Comparison of ENCODE assay signal across 8 cellular contexts in the genomic region with DNA sequence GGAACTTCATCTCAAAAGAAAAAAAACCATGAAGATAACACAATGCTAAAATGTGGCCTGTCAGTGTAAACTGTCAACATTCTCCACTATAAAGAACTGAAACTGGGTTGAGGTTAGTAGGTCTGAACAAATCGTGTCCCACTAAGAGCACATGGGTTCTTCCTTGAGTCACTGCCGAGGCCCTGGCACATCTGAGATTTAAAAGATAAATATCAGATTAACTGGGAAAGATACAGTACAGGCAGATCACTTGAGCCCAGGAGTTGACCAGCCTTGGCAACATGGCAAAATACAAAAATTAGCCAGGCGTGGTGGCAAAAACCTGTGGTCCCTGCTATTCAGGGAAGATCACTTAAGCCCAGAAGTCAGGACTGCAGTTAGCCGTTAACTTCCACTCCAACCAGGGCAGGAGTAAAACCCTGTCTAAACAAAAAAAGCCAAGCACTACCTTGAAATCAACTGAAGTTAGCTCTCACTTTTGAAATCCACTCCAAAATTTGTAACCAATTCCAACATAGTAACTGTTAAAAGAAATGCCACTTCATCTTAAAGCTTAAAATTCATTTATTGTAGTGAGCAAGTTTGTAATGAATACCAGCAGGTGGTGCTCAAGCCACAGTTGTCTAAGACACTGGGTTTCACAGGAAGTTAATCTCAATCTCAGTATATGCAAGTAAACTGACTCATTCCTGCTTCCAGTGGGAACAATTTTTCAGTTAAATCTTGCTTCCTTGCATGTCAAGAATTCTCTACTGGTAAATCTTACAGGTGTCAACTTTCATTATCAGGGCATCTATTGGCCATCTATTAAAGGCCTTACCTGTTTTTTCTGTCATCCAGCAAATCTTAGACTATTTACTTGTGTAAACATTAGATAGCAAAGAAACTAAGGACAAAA. TPM values are rescaled to one million over a fixed set of nuclear protein-coding genes. Genes with fewer than 3 reads are reported as not detected.
DNase-seq lines count a peak whose midpoint lies in the region; ATAC-seq, FAIRE-seq and TF ChIP-seq lines count a peak whose summit lies in the region.

No MANE protein-coding gene starts in this region.

- peaks cover 40% of the 10 kb centered on the region for H3K79me2 ChIP-seq in K562 (ENCODE audit: control insufficient read depth, insufficient read depth, low read length)

- DNase-seq in NCI-H1417 (lab: John Stamatoyannopoulos, UW): peak; percentile 17 to 67 (median 36)
- no peak for DNase-seq in NCI-H1417 treated with DMSO at 0.1 percent for 48 hours (lab: John Stamatoyannopoulos, UW)
- DNase-seq in SK-MEL-5 (ENCODE audit: low read depth, low spot score): peak; percentile 72
- DNase-seq in K562 (ENCODE audit: extremely low read depth in 1 of 4, low spot score in 3 of 4): peak; percentile 23 to 79 (median 32)
- peak; percentile 64 to 74 (median 72) for DNase-seq in immature natural killer cell
- peak; percentile 24 for DNase-seq in stimulated activated CD4-positive, alpha-beta T cell treated with anti-CD3 and anti-CD28 coated beads, Interleukin-12 subunit alpha, Interleukin-12 subunit beta, amount 100 ng/mL, for 4 hours

- FAIRE-seq in K562 (lab: Jason Lieb, UNC): peak; percentile 65

- no peak; the same call in 1 of the 2 replicates for TF ChIP-seq EP300 in K562 (IDR thresholded peaks at IDR 0.05; ENCODE audit: low read length)

- no peaks in the 10 kb centered on the region for H3K9me1 ChIP-seq in K562 (ENCODE audit: control insufficient read depth, insufficient read depth, low read length)

- intact Hi-C loops in K562 (cut with micrococcal nuclease): loop anchor here (1.0 to 2.0 kb wide), 2 partner anchors 95 to 139 kb away; no protein-coding TSS in a partner anchor

- H3K27me3 ChIP-seq in HUES6 (ENCODE audit: control insufficient read depth, insufficient read depth, low read length) (no peaks in the 10 kb centered on the region), K562 (ENCODE audit: control insufficient read depth in 2 of 2, insufficient read depth in 2 of 2, low read length in 2 of 2) (no peaks in the 10 kb centered on the region)

- peak; percentile 79 to 86 for TF ChIP-seq RAD21 in K562 (CRISPR knock-in tag; conservative IDR thresholded peaks at IDR 0.05 in 1 of 2, IDR thresholded peaks at IDR 0.05 in 1 of 2)

- H3K9me3 Mint-ChIP-seq in immature natural killer cell: no peaks in the 10 kb centered on the region

- no TSS peak for BruUV-seq in K562 (replicated peaks; lab: Mats Ljungman, UMichigan)

- no peak overlapping the region for H2AFZ ChIP-seq in K562 (ENCODE audit: low read depth, low read length)

- H3K4me1 Mint-ChIP-seq in immature natural killer cell: peaks cover 52 to 63% of the 10 kb centered on the region in 2 donors

- H3K27me3 Mint-ChIP-seq in immature natural killer cell (ENCODE audit: low read depth in 3 of 3): peaks cover 10 to 41% (median 27%) of the 10 kb centered on the region in 3 donors

- CTCF ChIA-PET in K562 (lab: Yijun Ruan, JAX; ENCODE audit: low intra/inter-chr PET ratio): interaction anchor here (0.6 to 3.1 kb wide), 8 partner anchors 64 to 1689 kb away, joined by 3 to 36 read pairs (median 4); a partner anchor contains a TSS

- 0 out of 2 replicates have a peak overlapping the region, but pooled peaks have one; percentile 3 for H3K4me2 ChIP-seq in K562 (ENCODE audit: insufficient read depth, low read length)

- H3K4me3 Mint-ChIP-seq in immature natural killer cell: peak overlapping the region in 4 of 5 donors; percentile 5 to 53 (median 24)

- H3K9ac ChIP-seq in HUES6 (ENCODE audit: low read length): no peak overlapping the region
- peak overlapping the region in 1 of 2 experiments; percentile 13; a peak in 1 of 4 replicates for H3K9ac ChIP-seq in K562 (ENCODE audit: insufficient read depth in 1 of 2, low read depth in 2 of 2, low read length in 2 of 2)

- H3K4me1 ChIP-seq in HUES6 (ENCODE audit: control insufficient read depth, insufficient read depth, low read length): no peaks in the 10 kb centered on the region
- peaks cover 0 to 8% of the 10 kb centered on the region in 2 experiments; a peak in 3 of 5 replicates for H3K4me1 ChIP-seq in K562 (replicated peaks in 1 of 2; ENCODE audit: control insufficient read depth in 2 of 2, insufficient read depth in 2 of 2, low read length in 2 of 2)

- peak; percentile 75; the same call in 1 of the 2 replicates for TF ChIP-seq POLR2A in K562 (conservative IDR thresholded peaks at IDR 0.05)

- H3K36me3 Mint-ChIP-seq in immature natural killer cell: peaks cover 11 to 50% (median 22%) of the 10 kb centered on the region in 3 donors

- H3K9me3 ChIP-seq in HUES6 (ENCODE audit: control insufficient read depth, insufficient read depth, low read depth, low read length) (no peaks in the 10 kb centered on the region), K562 (replicated peaks; ENCODE audit: control insufficient read depth, insufficient read depth, low read depth, low read length) (no peaks in the 10 kb centered on the region)

- peaks cover 38% of the 10 kb centered on the region for H4K20me1 ChIP-seq in K562 (replicated peaks; ENCODE audit: control insufficient read depth, insufficient read depth, low read length)

- H3K36me3 ChIP-seq in HUES6 (ENCODE audit: control insufficient read depth, insufficient read depth, low read length): peaks cover 55% of the 10 kb centered on the region
- H3K36me3 ChIP-seq in K562 (ENCODE audit: control insufficient read depth, insufficient read depth, low read length): peaks cover 53% of the 10 kb centered on the region

- 19% methylated on average over 4 of the region's 4 CpGs for whole genome bisulfite sequencing in K562 (ENCODE audit: insufficient coverage, low coverage, missing lambda C conversion rate)

- in situ Hi-C loops in SK-MEL-5 (cut with HindIII; ENCODE audit: low pct_unique_long_range_greater_than_20kb, low sequenced_read_pairs) (no loop called here), K562 (cut with MboI) (no loop called here)

- H3K27ac Mint-ChIP-seq in immature natural killer cell: peak overlapping the region; percentile 65 to 89 (median 88)

- TF ChIP-seq CTCF in K562 (IDR thresholded peaks at IDR 0.05 in 2 of 3, conservative IDR thresholded peaks at IDR 0.05 in 1 of 3; ENCODE audit: insufficient read depth in 2 of 3, low read depth in 1 of 3, low read length in 3 of 3): peak; percentile 58 to 79 (median 69); a peak in 5 of 6 replicates

- 0 out of 2 replicates have a peak overlapping the region, but pooled peaks have one; percentile 11 for H3K27ac ChIP-seq in HUES6 (ENCODE audit: low read depth, low read length)
- H3K27ac ChIP-seq in K562 (ENCODE audit: extremely low read depth, low read depth, low read length): peak overlapping the region; percentile 72

- H3K4me3 ChIP-seq in HUES6 (ENCODE audit: low read depth, low read length): no peak overlapping the region
- no peak overlapping the region for H3K4me3 ChIP-seq in K562

- ATAC-seq in GM21515 (IDR thresholded peaks at IDR 0.05; ENCODE audit: unreplicated experiment) (peak; percentile 47), K562 (peak; percentile 49)

- POLR2A ChIA-PET in K562 (lab: Yijun Ruan, JAX): interaction anchor here (0.6 to 5.4 kb wide), 25 partner anchors 11 to 176 kb away, joined by 3 to 72 read pairs (median 4); a partner anchor contains a TSS

RNA-seq across cellular contexts. Expression of a gene that starts 5.4 kb away (rescaled TPM):
- total RNA-seq in SK-MEL-5 (2014; rRNA removed; shearing (Covaris generic)): 12,462 and 13,460 TPM in 2 replicates
- polyA plus RNA-seq in SK-MEL-5 (2015; cell fraction: cytosol; rRNA removed): 6,382 and 7,113 TPM in 2 replicates
- polyA plus RNA-seq in SK-MEL-5 (2015; cell fraction: nucleus; rRNA removed): 2,226 and 2,666 TPM in 2 replicates
- 1,932 and 2,326 TPM in 2 replicates for total RNA-seq in K562 (2011; cell fraction: chromatin; rRNA removed; ENCODE audit: low replicate concordance)
- 1,765 and 1,966 TPM in 2 replicates for total RNA-seq in K562 (2011; cell fraction: nucleolus; rRNA removed)
- total RNA-seq in K562 (2011; cell fraction: nucleoplasm; rRNA removed): 2,955 and 4,950 TPM in 2 replicates
- total RNA-seq in K562 (2014; rRNA removed) (8,400 and 9,577 TPM in 2 replicates), K562 (2014; rRNA removed; fragmentation: Illumina TruSeq; extraction: Trizol) (12,995 and 14,391 TPM in 2 replicates), K562 (2015; rRNA removed; fragmentation: Illumina TruSeq; extraction: Trizol) (12,931 and 13,052 TPM in 2 replicates), K562 (2021) (11,082 and 11,449 TPM in 2 replicates)
- polyA plus RNA-seq in K562 (2011; rRNA removed) (17,323 and 19,925 TPM in 2 replicates), K562 (2014; fragmentation: Illumina TruSeq; extraction: Trizol) (11,237 and 11,368 TPM in 2 replicates), K562 (2014; fragmentation: Nextera tagmentation; extraction: Ambion mirVana) (1,000 to 10,000 TPM; 6,453 to 7,909 TPM), K562 (2014; rRNA removed) (9,792 and 9,810 TPM in 2 replicates), immature natural killer cell (over 10,000 TPM in 1 of 3 donors, 1,000 to 10,000 TPM in 2; 4,920 to 10,209 (median 5,498) TPM)
- 8,489 and 17,996 TPM in 2 replicates for polyA plus RNA-seq in K562 (2011; cell fraction: cytosol; rRNA removed)
- polyA plus RNA-seq in K562 (2011; cell fraction: nucleus; rRNA removed): 2,973 and 6,796 TPM in 2 replicates
- 12,775 and 16,724 TPM in 2 replicates for polyA plus RNA-seq in K562 (2012)
- polyA minus RNA-seq in K562 (2011; rRNA and poly(A)+ RNA removed): 13,120 and 13,707 TPM in 2 replicates
- polyA minus RNA-seq in K562 (2011; cell fraction: cytosol; rRNA and poly(A)+ RNA removed): 5,589 and 5,926 TPM in 2 replicates
- polyA minus RNA-seq in K562 (2011; cell fraction: nucleus; rRNA and poly(A)+ RNA removed): 792 and 2,209 TPM in 2 replicates

RNA-seq across cellular contexts. Expression of a gene that starts 53.9 kb away (rescaled TPM):
- total RNA-seq in SK-MEL-5 (2014; rRNA removed; shearing (Covaris generic)): 22.6 and 26.3 TPM in 2 replicates
- 14.0 and 15.6 TPM in 2 replicates for polyA plus RNA-seq in SK-MEL-5 (2015; cell fraction: cytosol; rRNA removed)
- 42.1 and 53.4 TPM in 2 replicates for polyA plus RNA-seq in SK-MEL-5 (2015; cell fraction: nucleus; rRNA removed)
- total RNA-seq in K562 (2011; cell fraction: chromatin; rRNA removed; ENCODE audit: low replicate concordance): 88.8 and 98.3 TPM in 2 replicates
- 52.0 and 54.5 TPM in 2 replicates for total RNA-seq in K562 (2011; cell fraction: nucleolus; rRNA removed)
- 62.1 and 66.7 TPM in 2 replicates for total RNA-seq in K562 (2011; cell fraction: nucleoplasm; rRNA removed)
- total RNA-seq in K562 (2014; rRNA removed) (49.5 and 49.8 TPM in 2 replicates), K562 (2014; rRNA removed; fragmentation: Illumina TruSeq; extraction: Trizol) (62.3 and 67.2 TPM in 2 replicates), K562 (2015; rRNA removed; fragmentation: Illumina TruSeq; extraction: Trizol) (55.2 and 60.1 TPM in 2 replicates), K562 (2021) (42.3 and 53.7 TPM in 2 replicates)
- polyA plus RNA-seq in K562 (2011; rRNA removed) (50.0 and 50.6 TPM in 2 replicates), K562 (2014; fragmentation: Illumina TruSeq; extraction: Trizol) (48.6 and 49.3 TPM in 2 replicates), K562 (2014; fragmentation: Nextera tagmentation; extraction: Ambion mirVana) (10 to 100 TPM; 33.4 to 55.1 TPM), K562 (2014; rRNA removed) (38.3 and 48.3 TPM in 2 replicates), immature natural killer cell (10 to 100 TPM; 12.3 to 40.4 (median 28.5) TPM)
- 30.6 and 33.3 TPM in 2 replicates for polyA plus RNA-seq in K562 (2011; cell fraction: cytosol; rRNA removed)
- 118 and 132 TPM in 2 replicates for polyA plus RNA-seq in K562 (2011; cell fraction: nucleus; rRNA removed)
- polyA plus RNA-seq in K562 (2012): 28.5 and 60.9 TPM in 2 replicates
- polyA minus RNA-seq in K562 (2011; rRNA and poly(A)+ RNA removed): 71.5 and 81.2 TPM in 2 replicates
- 24.5 and 28.9 TPM in 2 replicates for polyA minus RNA-seq in K562 (2011; cell fraction: cytosol; rRNA and poly(A)+ RNA removed)
- 49.5 and 72.3 TPM in 2 replicates for polyA minus RNA-seq in K562 (2011; cell fraction: nucleus; rRNA and poly(A)+ RNA removed)
